In the genomic region with DNA sequence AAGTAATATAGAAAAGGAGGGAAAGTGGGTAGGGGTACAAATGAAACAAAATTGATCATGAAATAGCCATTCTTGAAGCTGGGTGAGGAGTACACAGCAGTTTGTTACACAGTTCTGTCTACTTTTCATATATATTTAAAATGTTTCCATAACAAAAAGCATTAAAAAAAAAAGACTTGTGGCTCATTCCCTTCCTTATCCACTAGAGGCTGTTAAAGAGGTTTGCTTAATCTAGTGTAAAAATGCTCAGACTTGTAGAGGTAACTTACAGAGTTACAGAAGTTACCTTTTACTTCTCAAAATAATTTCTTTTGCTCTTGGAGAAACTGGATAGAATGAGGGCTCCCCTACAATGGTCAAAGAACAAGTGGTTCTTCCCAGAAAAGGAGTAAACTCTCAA, we compare ENCODE assay signal across 8 cellular contexts. TPM values are rescaled to one million over a fixed set of nuclear protein-coding genes. Genes with fewer than 3 reads are reported as not detected.
DNase-seq lines count a peak whose midpoint lies in the region; ATAC-seq and TF ChIP-seq lines count a peak whose summit lies in the region.

No MANE protein-coding gene starts in this region.

- TF ChIP-seq POLR2A in Peyer's patch (IDR thresholded peaks at IDR 0.05) (no peak), spleen (IDR thresholded peaks at IDR 0.05) (no peak)

- H3K36me3 ChIP-seq in Peyer's patch (no peaks in the 10 kb centered on the region), spleen (peaks cover 0 to 50% (median 0%) of the 10 kb centered on the region in 6 donors)

- peak in 4 of 6 experiments; percentile 17 to 30 (median 28) for TF ChIP-seq CTCF in Peyer's patch (IDR thresholded peaks at IDR 0.05)
- TF ChIP-seq CTCF in spleen (IDR thresholded peaks at IDR 0.05 in 8 of 11, conservative IDR thresholded peaks at IDR 0.05 in 3 of 11), result peak in 4 of 11 experiments; percentile 15 to 33 (median 26)

- peaks cover 0 to 14% (median 7%) of the 10 kb centered on the region in 4 donors for H3K4me1 ChIP-seq in Peyer's patch
- H3K4me1 ChIP-seq in spleen, result peaks cover 32 to 100% (median 78%) of the 10 kb centered on the region in 6 donors

- intact Hi-C loops in spleen (cut with DNase I; ENCODE audit: low total_unique reads) (loop anchor here (10.0 kb wide), 1 partner anchor 141 kb away; no protein-coding TSS in a partner anchor), Right ventricle myocardium superior (cut with DNase I) (no loop called here)

- DNase-seq in SIG-M5 treated with dmso at 0.1 percent for 504 hours (lab: John Stamatoyannopoulos, UW; ENCODE audit: unreplicated experiment) (peak; percentile 50), SIG-M5 (lab: John Stamatoyannopoulos, UW) (no peak), Peyer's patch (no peak), dermis blood vessel endothelial cell (peak; percentile 46), spleen (no peak), NCI-H82 treated with DMSO at 0.1 percent for 48 hours (lab: John Stamatoyannopoulos, UW; ENCODE audit: unreplicated experiment) (no peak), Right ventricle myocardium superior (no peak)

- no peaks in the 10 kb centered on the region for H3K27me3 ChIP-seq in Peyer's patch
- H3K27me3 ChIP-seq in spleen (replicated peaks in 1 of 7), result no peaks in the 10 kb centered on the region

- H3K9me3 ChIP-seq in Peyer's patch (no peaks in the 10 kb centered on the region), spleen (no peaks in the 10 kb centered on the region)

- H3K4me3 ChIP-seq in Peyer's patch, result no peak overlapping the region
- H3K4me3 ChIP-seq in spleen, result no peak overlapping the region

- ATAC-seq in HG03457 (IDR thresholded peaks at IDR 0.05; ENCODE audit: unreplicated experiment) (no peak), Right ventricle myocardium superior (ENCODE audit: poor library complexity) (no peak)

- no peak overlapping the region for H3K27ac ChIP-seq in Peyer's patch
- peak overlapping the region in 5 of 8 donors; percentile 22 to 85 (median 54) for H3K27ac ChIP-seq in spleen

RNA-seq across cellular contexts. Expression of gene WIPF1, which starts 8.1 kb away (rescaled TPM):
- total RNA-seq in Peyer's patch (10 to 100 TPM in 3 of 4 donors, 1 to 10 TPM in 1; 7.4 to 81.7 (median 17.3) TPM), dermis blood vessel endothelial cell (13.5 and 14.1 TPM in 2 replicates), spleen (100 to 1,000 TPM; 153 to 265 (median 242) TPM), Right ventricle myocardium superior (16.3 TPM)
- 10 to 100 TPM; 74.9 to 86.3 (median 82.8) TPM for polyA plus RNA-seq in spleen

Comparison
In these comparisons a context has a peak if more than half of its experiments do, and no peak if none do; other contexts are left out.
1. DNase-seq: peak in SIG-M5 treated with dmso at 0.1 percent for 504 hours (single experiment) and dermis blood vessel endothelial cell (single experiment); none in SIG-M5 (single experiment), Peyer's patch (0 of 3), spleen (single experiment), NCI-H82 treated with DMSO at 0.1 percent for 48 hours (single experiment) and Right ventricle myocardium superior (single experiment).
2. H3K27ac ChIP-seq: peak in spleen (5 of 8); none in Peyer's patch (0 of 4).